In genomic region chr4:31530555-31530954, GRCh38 we compare ENCODE assay signal across 24 cellular contexts.
"Had no signal": no experiment of that assay in that cellular context is flagged by ENCODE, and none has a peak within 500 bp of the region (broad histone marks: within the 10 kb centered on the region; RNA-seq: fewer than 3 reads in every experiment).

No MANE protein-coding gene starts in this region.

- H3K4me3 ChIP-seq: coronary artery, dorsolateral prefrontal cortex, esophagus squamous epithelium, mucosa of descending colon, right atrium auricular region, sigmoid colon, skin epidermis, stomach, thoracic aorta, transverse colon had no signal

- H3K36me3 ChIP-seq: esophagus squamous epithelium, right atrium auricular region, sigmoid colon, stomach, thoracic aorta, transverse colon had no signal

- H3K79me2 ChIP-seq: parathyroid adenoma had no signal

- DNase-seq: central memory CD4-positive, alpha-beta T cell; dorsolateral prefrontal cortex; effector memory CD8-positive, alpha-beta T cell; esophagus squamous epithelium; foreskin fibroblast; immature natural killer cell; kidney; left colon; left ventricle myocardium superior; mucosa of descending colon; naive thymus-derived CD8-positive, alpha-beta T cell; occipital lobe; sigmoid colon; stimulated activated CD4-positive, alpha-beta T cell treated with anti-CD3 and anti-CD28 coated beads, Interleukin-2, amount 100 ng/mL, for 24 hours; stimulated activated CD4-positive, alpha-beta T cell treated with anti-CD3 and anti-CD28 coated beads, Interleukin-4, amount 100 ng/mL, for 4 hours; stimulated activated naive CD4-positive, alpha-beta T cell; stomach; substantia nigra; transverse colon had no signal

- H3K9ac ChIP-seq: parathyroid adenoma had no signal

- ATAC-seq: effector memory CD8-positive, alpha-beta T cell; left colon; left ventricle myocardium superior; mucosa of descending colon; naive thymus-derived CD8-positive, alpha-beta T cell had no signal

- H3K4me1 ChIP-seq: esophagus squamous epithelium, parathyroid adenoma, right atrium auricular region, sigmoid colon, stomach, transverse colon had no signal

- H3K27ac ChIP-seq: coronary artery, dorsolateral prefrontal cortex, esophagus squamous epithelium, parathyroid adenoma, right atrium auricular region, sigmoid colon, skin epidermis, stomach, thoracic aorta, transverse colon had no signal

- H3K27me3 ChIP-seq: dorsolateral prefrontal cortex, esophagus squamous epithelium, right atrium auricular region, sigmoid colon, stomach, transverse colon had no signal
